3 cellular contexts compared by ENCODE assay signal in genomic region chr2:201852878-201853415, GRCh38.
A peak's percentile ranks its signal among the peaks of the same experiment; 100 is the strongest.
TF ChIP-seq lines count a peak whose summit lies in the region.

No MANE protein-coding gene starts in this region.

TF ChIP-seq in SK-N-SH, 30 proteins besides CTCF, POLR2A, EP300 and RAD21:
- TF ChIP-seq REST (IDR thresholded peaks at IDR 0.05; ENCODE audit: low read depth, low read length) (no peak), MXI1 (IDR thresholded peaks at IDR 0.05; ENCODE audit: low read depth, low read length) (no peak), FOSL2 (IDR thresholded peaks at IDR 0.05; ENCODE audit: borderline replicate concordance, low read depth) (0 out of 2 replicates have a peak, but pooled peaks have one; percentile 3), USF2 (IDR thresholded peaks at IDR 0.05; ENCODE audit: borderline replicate concordance, low read depth, low read length) (no peak)

TF ChIP-seq in SK-N-SH treated with all-trans-retinoic acid at 6 μM for 48 hours, 23 proteins besides CTCF, POLR2A, EP300 and RAD21:
- no peak for TF ChIP-seq ZFP30 (CRISPR knock-in tag; IDR thresholded peaks at IDR 0.05)
- no peak for TF ChIP-seq CREB5 (CRISPR knock-in tag; IDR thresholded peaks at IDR 0.05; ENCODE audit: low read depth)
- no peak for TF ChIP-seq TOX (CRISPR knock-in tag; IDR thresholded peaks at IDR 0.05; ENCODE audit: borderline replicate concordance)
- no peak for TF ChIP-seq ZFP3 (CRISPR knock-in tag; IDR thresholded peaks at IDR 0.05)
- no peak for TF ChIP-seq ISL1 (CRISPR knock-in tag; IDR thresholded peaks at IDR 0.05)
- no peak for TF ChIP-seq POU6F1 (CRISPR knock-in tag; IDR thresholded peaks at IDR 0.05; ENCODE audit: borderline replicate concordance, low read depth)
- TF ChIP-seq CSRNP3 (CRISPR knock-in tag; IDR thresholded peaks at IDR 0.05) = no peak
- TF ChIP-seq ZNF565 (CRISPR knock-in tag; conservative IDR thresholded peaks at IDR 0.05; ENCODE audit: low read depth) = no peak
- TF ChIP-seq TSHZ2 (CRISPR knock-in tag; IDR thresholded peaks at IDR 0.05) = no peak
- no peak for TF ChIP-seq OSR1 (CRISPR knock-in tag; IDR thresholded peaks at IDR 0.05)
- TF ChIP-seq PATZ1 (CRISPR knock-in tag; IDR thresholded peaks at IDR 0.05; ENCODE audit: borderline replicate concordance) = no peak
- TF ChIP-seq BACH2 (CRISPR knock-in tag; IDR thresholded peaks at IDR 0.05; ENCODE audit: borderline replicate concordance) = no peak
- no peak for TF ChIP-seq SNAI2 (CRISPR knock-in tag; IDR thresholded peaks at IDR 0.05)
TF ChIP-seq in SK-N-SH treated with all-trans-retinoic acid at 6 μM for 48 hours: peak in this region for 0.

TF ChIP-seq in endothelial cell of umbilical vein, 7 proteins besides CTCF, POLR2A, EP300 and RAD21:
- TF ChIP-seq FOS (IDR thresholded peaks at IDR 0.05; ENCODE audit: borderline replicate concordance, insufficient read depth, low read length) = peak; percentile 38
- TF ChIP-seq MYC (IDR thresholded peaks at IDR 0.05; ENCODE audit: low read depth, low read length) = no peak
- peak; percentile 19 for TF ChIP-seq GATA2 (IDR thresholded peaks at IDR 0.05; ENCODE audit: insufficient read depth, insufficient read length, low read depth, low read length)
- TF ChIP-seq POLR2AphosphoS5 (IDR thresholded peaks at IDR 0.05; ENCODE audit: insufficient read depth, low read depth, low read length) = no peak
